17 cellular contexts compared by ENCODE assay signal in genomic region chr21:28309596-28309995, GRCh38.
DNase-seq lines count a peak whose midpoint lies in the region; ATAC-seq, FAIRE-seq and TF ChIP-seq lines count a peak whose summit lies in the region.
"Had no signal": no experiment of that assay in that cellular context is flagged by ENCODE, and none has a peak within 500 bp of the region (broad histone marks: within the 10 kb centered on the region; RNA-seq: fewer than 3 reads in every experiment).

No MANE protein-coding gene starts in this region.

- TF ChIP-seq CTCF in VCaP (conservative IDR thresholded peaks at IDR 0.05) (no peak), kidney (IDR thresholded peaks at IDR 0.05; ENCODE audit: borderline replicate concordance, extremely low read depth, insufficient read depth) (no peak), nephron (IDR thresholded peaks at IDR 0.05; ENCODE audit: unreplicated experiment in 3 of 3) (no peak)

- H3K9me3 ChIP-seq in kidney (ENCODE audit: control insufficient read depth in 1 of 2, low read length in 2 of 2) (no peaks in the 10 kb centered on the region), T-helper 17 cell (ENCODE audit: control insufficient read depth, low read length, poor library complexity, severe bottlenecking) (no peaks in the 10 kb centered on the region)
- H3K9me3 ChIP-seq: BLaER1 had no signal

- H3K27ac Mint-ChIP-seq in nephron (peak overlapping the region; percentile 87 to 97 (median 95)), T-helper 17 cell (no peak overlapping the region)
- H3K27ac Mint-ChIP-seq: CD8-positive, alpha-beta memory T cell; H9 had no signal

- no peak overlapping the region for H3K4me3 ChIP-seq in kidney (ENCODE audit: low read length in 2 of 2)
- H3K4me3 ChIP-seq: BLaER1 had no signal

- H3K36me3 Mint-ChIP-seq in nephron (ENCODE audit: low read depth) (peaks cover 8% of the 10 kb centered on the region), T-helper 17 cell (ENCODE audit: low read depth) (no peaks in the 10 kb centered on the region)

- peaks cover 0 to 3% of the 10 kb centered on the region in 2 donors for H3K4me1 ChIP-seq in kidney (ENCODE audit: control insufficient read depth in 1 of 2, insufficient read depth in 1 of 2, low read depth in 1 of 2, low read length in 2 of 2)
- H3K4me1 ChIP-seq: BLaER1 had no signal

- H3K36me3 ChIP-seq in kidney (ENCODE audit: control insufficient read depth in 1 of 2, insufficient read depth in 2 of 2, low read length in 2 of 2), result no peaks in the 10 kb centered on the region
- H3K36me3 ChIP-seq: BLaER1 had no signal

- no peak for DNase-seq in kidney
- DNase-seq in T-helper 17 cell, result no peak
- no peak for DNase-seq in SW 1271 (lab: John Stamatoyannopoulos, UW)
- DNase-seq in activated CD4-positive, alpha-beta T cell treated with anti-CD3 and anti-CD28 coated beads for 48 hours, result no peak
- DNase-seq in NCI-H2107 (lab: John Stamatoyannopoulos, UW), result no peak
- DNase-seq: AML-193; CD8-positive, alpha-beta memory T cell; DMS79 treated with DMSO at 0.1 percent for 48 hours; EL; GOT3; H9 had no signal

- no peak for ATAC-seq in T-helper 17 cell

- FAIRE-seq in A204.1 (lab: Jason Lieb, UNC) (peak; percentile 44), kidney (lab: Jason Lieb, UNC) (peak; percentile 98)
- FAIRE-seq: GM12892 had no signal

- peaks cover 21% of the 10 kb centered on the region for H3K9me3 Mint-ChIP-seq in nephron

- intact Hi-C loops in kidney (cut with DNase I), result no loop called here

- H3K27me3 Mint-ChIP-seq in nephron (ENCODE audit: low read depth), result no peaks in the 10 kb centered on the region
- H3K27me3 Mint-ChIP-seq in T-helper 17 cell, result no peaks in the 10 kb centered on the region
- H3K27me3 Mint-ChIP-seq: CD8-positive, alpha-beta memory T cell had no signal

- H3K9ac ChIP-seq in kidney (ENCODE audit: low read length in 2 of 2), result no peak overlapping the region
- H3K9ac ChIP-seq: BLaER1 had no signal

- H3K4me1 Mint-ChIP-seq in nephron (peaks cover 24% of the 10 kb centered on the region), T-helper 17 cell (no peaks in the 10 kb centered on the region)
- H3K4me1 Mint-ChIP-seq: CD8-positive, alpha-beta memory T cell had no signal

- H3K4me3 Mint-ChIP-seq in nephron (no peak overlapping the region), T-helper 17 cell (no peak overlapping the region)
- H3K4me3 Mint-ChIP-seq: CD8-positive, alpha-beta memory T cell; H9 had no signal

- peak overlapping the region; percentile 55 for H3K27ac ChIP-seq in VCaP
- H3K27ac ChIP-seq in kidney (ENCODE audit: low read depth in 2 of 2, low read length in 2 of 2), result peak overlapping the region in 1 of 2 donors; percentile 57
- H3K27ac ChIP-seq: 22Rv1, BLaER1 had no signal
